Comparison of ENCODE assay signal across 14 cellular contexts in genomic region chr9:31335529-31336234, GRCh38.
DNase-seq lines count a peak whose midpoint lies in the region; ATAC-seq and TF ChIP-seq lines count a peak whose summit lies in the region.
"Had no signal": no experiment of that assay in that cellular context is flagged by ENCODE, and none has a peak within 500 bp of the region (broad histone marks: within the 10 kb centered on the region; RNA-seq: fewer than 3 reads in every experiment).

No MANE protein-coding gene starts in this region.

- H3K4me1 ChIP-seq in CD4-positive, CD25-positive, alpha-beta regulatory T cell (ENCODE audit: control insufficient read depth, insufficient read depth, low read length, poor library complexity, severe bottlenecking), result peaks cover 31% of the 10 kb centered on the region
- H3K4me1 ChIP-seq in DND-41 (ENCODE audit: insufficient read depth, low read length), result peaks cover 12% of the 10 kb centered on the region

- peak overlapping the region; percentile 59 for H3K27ac ChIP-seq in CD4-positive, CD25-positive, alpha-beta regulatory T cell (ENCODE audit: insufficient read depth, low read length, poor library complexity, severe bottlenecking)
- 0 out of 2 replicates have a peak overlapping the region, but pooled peaks have one; percentile 18 for H3K27ac ChIP-seq in DND-41 (ENCODE audit: low read length)
- H3K27ac ChIP-seq: C4-2B, GM23248 had no signal

- DNase-seq in CD4-positive, CD25-positive, alpha-beta regulatory T cell, result peak in 1 of 3 donors; percentile 27
- DNase-seq in DND-41 (no peak), kidney glomerular epithelial cell (lab: John Stamatoyannopoulos, UW) (no peak)
- peak; percentile 13 for DNase-seq in central memory CD4-positive, alpha-beta T cell
- DNase-seq in naive thymus-derived CD8-positive, alpha-beta T cell, result peak in 3 of 10 donors; percentile 6 to 44 (median 34)
- DNase-seq: effector CD8-positive, alpha-beta T cell; GM23248; NCI-H1436; NCI-H2227 treated with DMSO at 0.1 percent for 48 hours; nephron progenitor cell had no signal

- H3K9ac ChIP-seq in DND-41 (ENCODE audit: low read depth, low read length), result no peak overlapping the region
- H3K9ac ChIP-seq: GM23248 had no signal

- H3K27ac Mint-ChIP-seq in CD4-positive, CD25-positive, alpha-beta regulatory T cell, result peak overlapping the region in 2 of 3 donors; percentile 81 to 96
- peak overlapping the region in 7 of 10 donors; percentile 69 to 93 (median 85) for H3K27ac Mint-ChIP-seq in naive thymus-derived CD8-positive, alpha-beta T cell
- H3K27ac Mint-ChIP-seq: activated naive CD4-positive, alpha-beta T cell treated with anti-CD3 and anti-CD28 coated beads, Interleukin-2, amount 50 U/mL, for 72 hours; nephron progenitor cell had no signal

- H3K4me1 Mint-ChIP-seq in CD4-positive, CD25-positive, alpha-beta regulatory T cell, result peaks cover 9 to 29% (median 21%) of the 10 kb centered on the region in 4 donors
- H3K4me1 Mint-ChIP-seq in naive thymus-derived CD8-positive, alpha-beta T cell, result peaks cover 10 to 29% (median 21%) of the 10 kb centered on the region in 4 donors
- H3K4me1 Mint-ChIP-seq: nephron progenitor cell had no signal

- H3K79me2 ChIP-seq in DND-41 (ENCODE audit: insufficient read depth, low read length), result no peaks in the 10 kb centered on the region

- peak overlapping the region in 3 of 4 donors; percentile 19 to 66 (median 54) for H3K4me3 Mint-ChIP-seq in CD4-positive, CD25-positive, alpha-beta regulatory T cell
- H3K4me3 Mint-ChIP-seq in naive thymus-derived CD8-positive, alpha-beta T cell, result peak overlapping the region in 9 of 10 donors; percentile 12 to 72 (median 48)
- H3K4me3 Mint-ChIP-seq: nephron progenitor cell had no signal

- H3K4me2 ChIP-seq in DND-41 (ENCODE audit: insufficient read depth, low read length), result no peak overlapping the region

- no peaks in the 10 kb centered on the region for H3K27me3 Mint-ChIP-seq in CD4-positive, CD25-positive, alpha-beta regulatory T cell
- no peaks in the 10 kb centered on the region for H3K27me3 Mint-ChIP-seq in naive thymus-derived CD8-positive, alpha-beta T cell

- no peaks in the 10 kb centered on the region for H4K20me1 ChIP-seq in DND-41 (ENCODE audit: insufficient read depth, low read length)

- no peaks in the 10 kb centered on the region for H3K36me3 ChIP-seq in CD4-positive, CD25-positive, alpha-beta regulatory T cell (ENCODE audit: control insufficient read depth, insufficient read depth, low read length)
- H3K36me3 ChIP-seq in DND-41 (ENCODE audit: insufficient read depth, low read length), result no peaks in the 10 kb centered on the region

- peak overlapping the region; percentile 58 for H3K4me3 ChIP-seq in CD4-positive, CD25-positive, alpha-beta regulatory T cell (ENCODE audit: low read depth, low read length)
- H3K4me3 ChIP-seq in DND-41 (ENCODE audit: low read depth in 1 of 2, low read length in 2 of 2), result no peak overlapping the region
- H3K4me3 ChIP-seq: GM23248 had no signal

- POLR2A ChIA-PET in naive thymus-derived CD8-positive, alpha-beta T cell (lab: Charles Lee), result interaction anchor here (0.6 to 2.6 kb wide), 3 partner anchors 11 to 113 kb away, joined by 4 to 18 read pairs (median 6); no protein-coding TSS in a partner anchor

- no peak overlapping the region for H2AFZ ChIP-seq in DND-41 (ENCODE audit: low read depth, low read length)
- H2AFZ ChIP-seq: GM23248 had no signal

- TF ChIP-seq CTCF in DND-41 (IDR thresholded peaks at IDR 0.05; ENCODE audit: borderline replicate concordance, extremely low read depth, low read length, poor library complexity, severe bottlenecking), result no peak

- ATAC-seq in CD4-positive, CD25-positive, alpha-beta regulatory T cell (ENCODE audit: low read depth in 2 of 2), result peak; percentile 31 to 48
- ATAC-seq in DND-41 (ENCODE audit: insufficient read depth, low read depth) (peak; percentile 50; the same call in 2 of the 3 replicates), HG02981 (IDR thresholded peaks at IDR 0.05; ENCODE audit: unreplicated experiment) (no peak), HG02759 (IDR thresholded peaks at IDR 0.05; ENCODE audit: unreplicated experiment) (no peak)
- ATAC-seq in naive thymus-derived CD8-positive, alpha-beta T cell, result peak; percentile 33 to 61
- ATAC-seq: activated naive CD4-positive, alpha-beta T cell treated with anti-CD3 and anti-CD28 coated beads, Interleukin-2, amount 50 U/mL, for 72 hours had no signal

- peaks cover 5 to 16% of the 10 kb centered on the region in 2 experiments for H3K9me3 ChIP-seq in CD4-positive, CD25-positive, alpha-beta regulatory T cell (ENCODE audit: control insufficient read depth in 2 of 2, low read length in 2 of 2)
- H3K9me3 ChIP-seq in DND-41 (ENCODE audit: insufficient read depth, low read length, severe bottlenecking), result peaks cover 9% of the 10 kb centered on the region

- H3K9me3 Mint-ChIP-seq in CD4-positive, CD25-positive, alpha-beta regulatory T cell, result peaks cover 0 to 4% (median 0%) of the 10 kb centered on the region in 7 donors
- peaks cover 0 to 8% (median 3%) of the 10 kb centered on the region in 9 donors for H3K9me3 Mint-ChIP-seq in naive thymus-derived CD8-positive, alpha-beta T cell
- H3K9me3 Mint-ChIP-seq: nephron progenitor cell had no signal

- H3K36me3 Mint-ChIP-seq in CD4-positive, CD25-positive, alpha-beta regulatory T cell, result peaks cover 4% of the 10 kb centered on the region
- H3K36me3 Mint-ChIP-seq in naive thymus-derived CD8-positive, alpha-beta T cell, result peaks cover 0 to 7% (median 5%) of the 10 kb centered on the region in 3 donors
- H3K36me3 Mint-ChIP-seq: activated naive CD4-positive, alpha-beta T cell treated with anti-CD3 and anti-CD28 coated beads, Interleukin-2, amount 50 U/mL, for 72 hours had no signal

- no peaks in the 10 kb centered on the region for H3K27me3 ChIP-seq in CD4-positive, CD25-positive, alpha-beta regulatory T cell (ENCODE audit: control insufficient read depth, insufficient read depth, low read length)
- H3K27me3 ChIP-seq in DND-41 (ENCODE audit: insufficient read depth, low read length, poor library complexity), result no peaks in the 10 kb centered on the region

Comparison
In these comparisons a context has a peak if more than half of its experiments do, and no peak if none do; other contexts are left out.
1. ATAC-seq: peak in CD4-positive, CD25-positive, alpha-beta regulatory T cell (2 of 2), DND-41 (single experiment) and naive thymus-derived CD8-positive, alpha-beta T cell (2 of 2); none in HG02981 (single experiment) and HG02759 (single experiment).